8 cellular contexts compared by ENCODE assay signal in the genomic region with DNA sequence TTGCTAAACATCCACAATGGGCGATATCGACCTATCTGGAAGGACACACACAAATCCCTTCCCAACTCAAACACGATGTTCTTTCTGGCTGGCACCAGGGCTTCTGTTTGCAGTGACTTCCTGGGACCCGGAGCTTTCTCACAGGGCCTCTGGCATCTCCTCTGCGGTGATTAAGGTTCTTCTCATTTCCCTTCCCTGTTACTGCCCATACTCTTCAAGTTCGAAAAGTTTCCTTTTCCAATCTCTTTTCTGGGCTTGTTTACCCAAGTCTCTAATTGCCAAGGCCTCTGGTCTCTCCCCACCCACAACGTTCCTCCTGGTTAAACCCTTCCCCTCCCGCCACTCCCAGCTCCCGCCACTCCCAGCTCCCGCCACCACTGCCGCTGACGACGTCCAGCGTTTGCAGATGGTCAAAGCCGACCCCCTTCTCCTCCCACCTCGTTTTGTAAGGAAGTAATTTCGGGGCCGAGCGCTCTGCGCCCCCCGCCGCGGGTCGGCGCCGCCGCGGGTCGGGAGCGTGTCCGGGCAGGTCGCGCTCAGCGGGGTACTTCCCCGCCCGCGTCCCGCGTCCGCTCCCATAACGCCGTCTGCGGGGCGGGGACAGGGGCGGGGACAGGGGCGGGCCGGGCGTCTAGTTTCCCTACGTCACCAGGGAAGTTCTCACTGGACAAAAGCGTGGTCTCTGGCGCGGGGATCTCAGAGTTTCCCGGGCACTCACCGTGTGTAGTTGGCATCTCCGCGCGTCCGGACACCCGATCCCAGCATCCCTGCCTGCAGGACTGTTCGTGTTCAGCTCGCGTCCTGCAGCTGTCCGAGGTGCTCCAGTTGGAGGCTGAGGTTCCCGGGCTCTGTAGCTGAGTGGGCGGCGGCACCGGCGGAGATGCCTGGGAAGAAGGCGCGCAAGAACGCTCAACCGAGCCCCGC. TPM values are rescaled to one million over a fixed set of nuclear protein-coding genes. Genes with fewer than 3 reads are reported as not detected.
DNase-seq lines count a peak whose midpoint lies in the region; ATAC-seq and TF ChIP-seq lines count a peak whose summit lies in the region.

A gene (plus strand): TSS at position 699 of the 924 bp plus-strand sequence. CDS start 182 bp downstream, at position 881.

- H3K27me3 ChIP-seq in Panc1 (ENCODE audit: control insufficient read depth, insufficient read depth, low read length) = no peaks in the 10 kb centered on the region
- peaks cover 0 to 24% (median 0%) of the 10 kb centered on the region in 4 donors for H3K27me3 ChIP-seq in esophagus squamous epithelium
- H3K27me3 ChIP-seq in naive thymus-derived CD4-positive, alpha-beta T cell (ENCODE audit: control insufficient read depth in 2 of 2, insufficient read depth in 2 of 2, low read length in 2 of 2) = no peaks in the 10 kb centered on the region

- WGBS in esophagus squamous epithelium, 2 donors = 2 to 6% methylated on average over 12 to 14 of the region's 73 CpGs

- no peaks in the 10 kb centered on the region for H3K9me3 Mint-ChIP-seq in activated T-cell treated with anti-CD3 and anti-CD28 coated beads, Interleukin-2, amount 50 U/mL, for 24 hours
- no peaks in the 10 kb centered on the region for H3K9me3 Mint-ChIP-seq in naive thymus-derived CD4-positive, alpha-beta T cell
- no peaks in the 10 kb centered on the region for H3K9me3 Mint-ChIP-seq in stimulated activated naive B cell treated with anti-CD40 and anti-IgM and Interleukin-4, amounts not matched to agents 10 μg/mL and 1 μg/mL and 100 μg/mL, for 72 hours

- DNase-seq in DMS53 treated with DMSO at 0.1 percent for 48 hours (lab: John Stamatoyannopoulos, UW; ENCODE audit: unreplicated experiment) (peak; percentile 95), Panc1 (ENCODE audit: low read depth, low spot score) (no peak), esophagus squamous epithelium (lab: John Stamatoyannopoulos, UW) (peak; percentile 18)
- peak; percentile 93 for DNase-seq in activated T-cell treated with anti-CD3 and anti-CD28 coated beads, Interleukin-2, amount 50 U/mL, for 24 hours
- DNase-seq in naive thymus-derived CD4-positive, alpha-beta T cell = peak; percentile 60 to 87 (median 69)
- DNase-seq in stimulated activated naive B cell treated with anti-CD40 and anti-IgM and Interleukin-4, amounts not matched to agents 10 μg/mL and 1 μg/mL and 100 μg/mL, for 72 hours = peak; percentile 89

- H3K36me3 Mint-ChIP-seq in activated T-cell treated with anti-CD3 and anti-CD28 coated beads, Interleukin-2, amount 50 U/mL, for 24 hours (ENCODE audit: low read depth) = peaks cover 50% of the 10 kb centered on the region
- H3K36me3 Mint-ChIP-seq in naive thymus-derived CD4-positive, alpha-beta T cell = peaks cover 0 to 19% (median 0%) of the 10 kb centered on the region in 5 donors
- H3K36me3 Mint-ChIP-seq in stimulated activated naive B cell treated with anti-CD40 and anti-IgM and Interleukin-4, amounts not matched to agents 10 μg/mL and 1 μg/mL and 100 μg/mL, for 72 hours = peaks cover 34 to 36% of the 10 kb centered on the region in 2 donors

- ATAC-seq in GM21786 (IDR thresholded peaks at IDR 0.05; ENCODE audit: unreplicated experiment) = peak; percentile 51
- ATAC-seq in Panc1 = peak; percentile 96
- ATAC-seq in naive thymus-derived CD4-positive, alpha-beta T cell = peak; percentile 91
- peak; percentile 79 to 86 for ATAC-seq in stimulated activated naive B cell treated with anti-CD40 and anti-IgM and Interleukin-4, amounts not matched to agents 10 μg/mL and 1 μg/mL and 100 μg/mL, for 72 hours (replicated peaks)

- H3K27ac ChIP-seq in KOPT-K1 (ENCODE audit: low read depth, low read length, poor library complexity, severe bottlenecking) = peak within 1 kb of the TSS; percentile 89
- peak within 1 kb of the TSS; percentile 73 for H3K27ac ChIP-seq in Panc1 (ENCODE audit: low read length)
- peak within 1 kb of the TSS; percentile 92 to 96 (median 94) for H3K27ac ChIP-seq in esophagus squamous epithelium
- peak within 1 kb of the TSS; percentile 86 for H3K27ac ChIP-seq in naive thymus-derived CD4-positive, alpha-beta T cell (ENCODE audit: low read depth, low read length)

- H3K36me3 ChIP-seq in KOPT-K1 (ENCODE audit: insufficient read depth, low read length) (peaks cover 26% of the 10 kb centered on the region), Panc1 (ENCODE audit: control insufficient read depth, insufficient read depth, low read length) (peaks cover 2% of the 10 kb centered on the region), esophagus squamous epithelium (no peaks in the 10 kb centered on the region)
- peaks cover 0 to 8% (median 0%) of the 10 kb centered on the region in 3 experiments for H3K36me3 ChIP-seq in naive thymus-derived CD4-positive, alpha-beta T cell (ENCODE audit: control insufficient read depth in 2 of 3, insufficient read depth in 3 of 3, low read length in 3 of 3)

- H3K4me3 ChIP-seq in Panc1 (ENCODE audit: low read depth in 2 of 2, low read length in 2 of 2) (peak within 1 kb of the TSS; percentile 67 to 82), esophagus squamous epithelium (peak within 1 kb of the TSS; percentile 67 to 89 (median 74))
- peak within 1 kb of the TSS; percentile 66 for H3K4me3 ChIP-seq in naive thymus-derived CD4-positive, alpha-beta T cell (ENCODE audit: low read length)

- H3K4me1 ChIP-seq in Panc1 (ENCODE audit: control insufficient read depth, insufficient read depth, low read length) = peaks cover 12% of the 10 kb centered on the region; the same call in 1 of the 2 replicates
- peaks cover 0 to 49% (median 12%) of the 10 kb centered on the region in 3 donors for H3K4me1 ChIP-seq in esophagus squamous epithelium
- peaks cover 14 to 21% of the 10 kb centered on the region in 2 donors for H3K4me1 ChIP-seq in naive thymus-derived CD4-positive, alpha-beta T cell (ENCODE audit: control insufficient read depth in 2 of 2, insufficient read depth in 2 of 2, low read length in 2 of 2)

- H3K27ac Mint-ChIP-seq in activated T-cell treated with anti-CD3 and anti-CD28 coated beads, Interleukin-2, amount 50 U/mL, for 24 hours = peak within 1 kb of the TSS; percentile 97
- peak within 1 kb of the TSS; percentile 88 to 95 (median 94) for H3K27ac Mint-ChIP-seq in naive thymus-derived CD4-positive, alpha-beta T cell
- H3K27ac Mint-ChIP-seq in stimulated activated naive B cell treated with anti-CD40 and anti-IgM and Interleukin-4, amounts not matched to agents 10 μg/mL and 1 μg/mL and 100 μg/mL, for 72 hours = peak within 1 kb of the TSS; percentile 98

- CTCF ChIA-PET in Panc1 (lab: Charles Lee) = no interaction called here
- CTCF ChIA-PET in naive thymus-derived CD4-positive, alpha-beta T cell (lab: Charles Lee) = interaction anchor here (0.6 kb wide), 1 partner anchor 45 kb away, joined by 3 read pairs; no protein-coding TSS in a partner anchor

- TF ChIP-seq POLR2A in esophagus squamous epithelium (IDR thresholded peaks at IDR 0.05) = peak in 2 of 4 donors; percentile 88 to 93

- intact Hi-C loops in Panc1 (cut with micrococcal nuclease; ENCODE audit: unreplicated experiment) = loop anchor here (1.0 kb wide), 1 partner anchor 62 kb away; no protein-coding TSS in a partner anchor
- intact Hi-C loops in esophagus squamous epithelium (cut with DNase I) = no loop called here
- intact Hi-C loops in naive thymus-derived CD4-positive, alpha-beta T cell (cut with micrococcal nuclease) = loop anchor here (1.0 to 10.0 kb wide), 10 partner anchors 14 to 1855 kb away; a partner anchor contains a TSS

- H3K4me3 Mint-ChIP-seq in activated T-cell treated with anti-CD3 and anti-CD28 coated beads, Interleukin-2, amount 50 U/mL, for 24 hours = peak within 1 kb of the TSS; percentile 92
- peak within 1 kb of the TSS; percentile 92 to 99 (median 98) for H3K4me3 Mint-ChIP-seq in naive thymus-derived CD4-positive, alpha-beta T cell
- H3K4me3 Mint-ChIP-seq in stimulated activated naive B cell treated with anti-CD40 and anti-IgM and Interleukin-4, amounts not matched to agents 10 μg/mL and 1 μg/mL and 100 μg/mL, for 72 hours = peak within 1 kb of the TSS; percentile 95 to 98

- no peak for TF ChIP-seq CTCF in Panc1 (IDR thresholded peaks at IDR 0.05)
- TF ChIP-seq CTCF in esophagus squamous epithelium (IDR thresholded peaks at IDR 0.05) = peak in 1 of 6 experiments; percentile 19

- BruUV-seq in Panc1 (replicated peaks; lab: Mats Ljungman, UMichigan) = no TSS peak

- H3K4me1 Mint-ChIP-seq in activated T-cell treated with anti-CD3 and anti-CD28 coated beads, Interleukin-2, amount 50 U/mL, for 24 hours (ENCODE audit: low read depth) = peaks cover 36% of the 10 kb centered on the region
- H3K4me1 Mint-ChIP-seq in naive thymus-derived CD4-positive, alpha-beta T cell = peaks cover 22 to 52% (median 34%) of the 10 kb centered on the region in 7 donors
- peaks cover 23 to 38% of the 10 kb centered on the region in 2 donors for H3K4me1 Mint-ChIP-seq in stimulated activated naive B cell treated with anti-CD40 and anti-IgM and Interleukin-4, amounts not matched to agents 10 μg/mL and 1 μg/mL and 100 μg/mL, for 72 hours

- H3K27me3 Mint-ChIP-seq in activated T-cell treated with anti-CD3 and anti-CD28 coated beads, Interleukin-2, amount 50 U/mL, for 24 hours = no peaks in the 10 kb centered on the region
- no peaks in the 10 kb centered on the region for H3K27me3 Mint-ChIP-seq in naive thymus-derived CD4-positive, alpha-beta T cell
- no peaks in the 10 kb centered on the region for H3K27me3 Mint-ChIP-seq in stimulated activated naive B cell treated with anti-CD40 and anti-IgM and Interleukin-4, amounts not matched to agents 10 μg/mL and 1 μg/mL and 100 μg/mL, for 72 hours

- in situ Hi-C loops in Panc1 (cut with HindIII; ENCODE audit: low pct_unique_long_range_greater_than_20kb, low sequenced_read_pairs) = no loop called here

- POLR2A ChIA-PET in Panc1 (lab: Charles Lee) = interaction anchor here (0.5 kb wide), 1 partner anchor 17 kb away, joined by 7 read pairs; no protein-coding TSS in a partner anchor
- POLR2A ChIA-PET in naive thymus-derived CD4-positive, alpha-beta T cell (lab: Charles Lee) = interaction anchor here (0.7 kb wide), 1 partner anchor 45 kb away, joined by 3 read pairs; no protein-coding TSS in a partner anchor

- no peaks in the 10 kb centered on the region for H3K9me3 ChIP-seq in KOPT-K1 (ENCODE audit: insufficient read depth, low read length, poor library complexity, severe bottlenecking)
- no peaks in the 10 kb centered on the region for H3K9me3 ChIP-seq in Panc1 (ENCODE audit: control insufficient read depth, insufficient read depth, low read depth, low read length)
- H3K9me3 ChIP-seq in esophagus squamous epithelium = no peaks in the 10 kb centered on the region
- H3K9me3 ChIP-seq in naive thymus-derived CD4-positive, alpha-beta T cell (ENCODE audit: control insufficient read depth in 2 of 3, low read length in 3 of 3) = no peaks in the 10 kb centered on the region

RNA-seq across cellular contexts. Expression of the gene that starts here (rescaled TPM):
- total RNA-seq in Panc1 (2021; ENCODE audit: unreplicated experiment) = 7.7 TPM
- polyA plus RNA-seq in Panc1 (2012; ENCODE audit: insufficient read length) = 5.5 TPM
- total RNA-seq in esophagus squamous epithelium = 10 to 100 TPM in 1 of 4 donors, 1 to 10 TPM in 3; 6.9 to 12.5 (median 7.8) TPM
- 10 to 100 TPM in 3 of 5 experiments, 1 to 10 TPM in 2; 5.8 to 95.1 (median 22.8) TPM for total RNA-seq in naive thymus-derived CD4-positive, alpha-beta T cell
- polyA plus RNA-seq in naive thymus-derived CD4-positive, alpha-beta T cell = 1 to 10 TPM; 1.5 to 3.6 TPM
